In the genomic region with DNA sequence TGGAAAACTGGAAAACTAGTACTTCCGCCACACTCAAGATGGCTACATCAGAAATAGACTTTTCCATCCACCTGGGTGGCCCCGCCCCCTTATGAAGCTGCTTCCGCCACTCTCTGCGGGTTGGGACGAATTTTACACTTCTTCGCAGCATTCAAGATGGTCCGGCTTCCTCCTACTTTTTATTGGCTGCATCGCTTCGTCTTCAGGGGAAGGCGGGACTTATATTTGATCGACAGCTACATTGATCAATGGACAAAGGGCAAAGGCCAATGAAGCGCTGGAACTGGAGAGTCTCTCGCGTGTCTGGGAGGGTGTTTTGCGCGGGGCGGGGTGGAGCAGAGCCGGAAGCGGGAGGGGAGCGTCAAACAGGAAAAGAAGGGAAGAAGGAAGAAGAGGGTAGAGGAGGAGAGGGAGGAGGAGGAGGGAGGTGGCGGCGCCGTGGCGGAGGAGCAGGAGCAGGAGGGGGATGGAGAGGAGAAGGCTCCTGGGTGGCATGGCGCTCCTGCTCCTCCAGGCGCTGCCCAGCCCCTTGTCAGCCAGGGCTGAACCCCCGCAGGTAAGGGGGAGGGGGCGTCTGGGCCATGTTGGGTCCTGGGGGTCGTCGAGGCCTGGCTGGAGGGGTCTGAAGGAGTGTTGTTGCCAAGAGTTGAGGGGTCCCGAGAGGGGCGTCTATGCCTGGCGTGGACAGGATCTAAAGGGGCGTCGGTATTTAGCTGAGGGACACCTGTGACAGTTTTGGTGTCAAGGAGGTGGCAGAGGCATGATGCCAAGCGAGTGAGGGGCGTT, we compare ENCODE assay signal across 8 cellular contexts. TPM values are rescaled to one million over a fixed set of nuclear protein-coding genes. Genes with fewer than 3 reads are reported as not detected.
DNase-seq lines count a peak whose midpoint lies in the region; ATAC-seq and TF ChIP-seq lines count a peak whose summit lies in the region.

A gene (plus strand): TSS at position 361 of the 786 bp plus-strand sequence. CDS start 106 bp downstream, at position 467.

- H3K9me3 Mint-ChIP-seq in IgD-negative memory B cell: peaks cover 0 to 4% (median 0%) of the 10 kb centered on the region in 3 donors

- peak within 1 kb of the TSS; percentile 68 to 95 (median 94) for H3K4me3 Mint-ChIP-seq in IgD-negative memory B cell

- DNase-seq in DMS114 treated with DMSO at 0.1 percent for 48 hours (lab: John Stamatoyannopoulos, UW; ENCODE audit: unreplicated experiment) (peak; percentile 100), OCI-M2 (lab: John Stamatoyannopoulos, UW; ENCODE audit: unreplicated experiment) (peak; percentile 95), activated T-cell treated with anti-CD3 and anti-CD28 coated beads for 4 hours (peak; percentile 95), epithelial cell of esophagus (ENCODE audit: low read depth) (peak; percentile 99)
- peak; percentile 80 to 91 for DNase-seq in stimulated activated CD8-positive, alpha-beta memory T cell treated with anti-CD3 and anti-CD28 coated beads, Interleukin-4, amount 100 ng/mL, for 1 hour (ENCODE audit: low read depth in 2 of 2, low spot score in 1 of 2)

- no peaks in the 10 kb centered on the region for H3K27me3 Mint-ChIP-seq in IgD-negative memory B cell

- H3K36me3 Mint-ChIP-seq in IgD-negative memory B cell: no peaks in the 10 kb centered on the region

- H3K27ac Mint-ChIP-seq in IgD-negative memory B cell: peak within 1 kb of the TSS; percentile 15 to 90 (median 89)

- H3K9me3 ChIP-seq in mononuclear cell (ENCODE audit: low read depth, low read length): no peaks in the 10 kb centered on the region

- H3K4me1 ChIP-seq in mononuclear cell (ENCODE audit: insufficient read depth, low read length): peaks cover 34% of the 10 kb centered on the region

- no peak for TF ChIP-seq CTCF in epithelial cell of esophagus (IDR thresholded peaks at IDR 0.05; ENCODE audit: insufficient read depth, low read depth, low read length, missing control alignments)

- H3K4me1 Mint-ChIP-seq in IgD-negative memory B cell: peaks cover 27 to 37% (median 30%) of the 10 kb centered on the region in 3 donors

- H3K27me3 ChIP-seq in mononuclear cell (ENCODE audit: insufficient read depth, low read length): no peaks in the 10 kb centered on the region

- ATAC-seq in GM21529 (IDR thresholded peaks at IDR 0.05; ENCODE audit: unreplicated experiment): peak; percentile 97

- H3K4me3 ChIP-seq in epithelial cell of esophagus (ENCODE audit: low read length) (peak within 1 kb of the TSS; percentile 99), mononuclear cell (ENCODE audit: low read length) (peak within 1 kb of the TSS; percentile 82)

RNA-seq across cellular contexts. Expression of the gene that starts here (rescaled TPM):
- polyA plus RNA-seq in IgD-negative memory B cell: 28.8 TPM
- total RNA-seq in mononuclear cell: 6.7 TPM

Comparison
In these comparisons a context has a peak if more than half of its experiments do, and no peak if none do; other contexts are left out.
1. Peak in every context shown above with its lines: DNase-seq, ATAC-seq and H3K4me3 ChIP-seq.